Comparison of ENCODE assay signal across 8 cellular contexts in the genomic region with DNA sequence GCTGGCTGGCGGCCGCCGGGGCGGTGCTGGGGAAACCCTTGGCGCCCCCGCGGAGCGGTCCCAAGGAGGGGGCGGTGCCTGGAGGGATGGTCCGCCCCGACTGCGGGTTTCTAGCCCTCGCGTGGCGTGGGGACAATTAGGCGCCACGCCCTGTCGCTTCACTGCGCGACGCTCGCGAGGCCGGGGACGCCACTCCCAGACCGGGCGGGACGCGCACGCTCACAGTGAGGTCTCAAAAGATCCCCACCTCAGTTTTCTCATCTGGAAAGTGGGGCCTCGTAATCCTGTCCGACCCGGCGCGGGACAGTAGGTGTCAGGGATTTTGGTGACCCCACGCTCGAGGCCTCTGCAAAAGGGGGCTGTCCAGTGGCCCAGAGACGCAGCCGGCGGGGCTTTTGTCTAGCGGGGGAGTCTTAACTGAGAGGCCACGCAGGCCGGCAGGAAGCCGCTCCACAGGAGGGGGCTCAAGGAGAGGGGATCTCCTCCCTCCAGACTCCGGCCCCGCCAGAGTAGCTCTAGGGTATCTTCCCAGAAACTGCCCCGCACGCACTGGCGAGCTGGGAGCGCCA. TPM values are rescaled to one million over a fixed set of nuclear protein-coding genes. Genes with fewer than 3 reads are reported as not detected.
DNase-seq lines count a peak whose midpoint lies in the region; ATAC-seq and TF ChIP-seq lines count a peak whose summit lies in the region.

No MANE protein-coding gene starts in this region.

- WGBS in hepatocyte (ENCODE audit: low lambda C conversion rate, missing lambda C conversion rate), result under 1% methylated on average over 33 of the region's 50 CpGs

- H3K9me2 ChIP-seq in DOHH2 (replicated peaks; ENCODE audit: control insufficient read depth, low read length) (no peaks in the 10 kb centered on the region), hepatocyte (replicated peaks; ENCODE audit: insufficient read depth) (no peaks in the 10 kb centered on the region)

- H3K27ac ChIP-seq in DOHH2 (ENCODE audit: low read depth, low read length) (peak overlapping the region; percentile 79), hepatocyte (peak overlapping the region; percentile 99)

- ATAC-seq in GM21576 (IDR thresholded peaks at IDR 0.05; ENCODE audit: unreplicated experiment), result peak; percentile 42
- ATAC-seq in sciatic nerve, result peak; percentile 90

- H3K4me3 ChIP-seq in DOHH2 (ENCODE audit: low read length) (peak overlapping the region; percentile 98), hepatocyte (peak overlapping the region; percentile 92)

- H3K4me3 Mint-ChIP-seq in T-helper 1 cell treated with Interleukin-12 subunit alpha and Interleukin-12 subunit beta and Interleukin-4 antibody, amounts not matched to agents 30 μg/mL and 1 μg/mL, for 36 hours, result peak overlapping the region; percentile 96

- H4K20me1 ChIP-seq in DOHH2 (ENCODE audit: control insufficient read depth, insufficient read depth, low read depth, low read length) (peaks cover 26% of the 10 kb centered on the region), hepatocyte (ENCODE audit: insufficient read depth, poor library complexity, severe bottlenecking) (peaks cover 34% of the 10 kb centered on the region)

- peak overlapping the region; percentile 96 for H3K4me2 ChIP-seq in DOHH2 (ENCODE audit: low read length)
- peak overlapping the region; percentile 99 for H3K4me2 ChIP-seq in hepatocyte

- peak overlapping the region; percentile 95 for H3K27ac Mint-ChIP-seq in T-helper 1 cell treated with Interleukin-12 subunit alpha and Interleukin-12 subunit beta and Interleukin-4 antibody, amounts not matched to agents 30 μg/mL and 1 μg/mL, for 36 hours

- H2AFZ ChIP-seq in hepatocyte, result peak overlapping the region; percentile 83

- no peak for TF ChIP-seq CTCF in DOHH2 (IDR thresholded peaks at IDR 0.05; ENCODE audit: low read depth, low read length, poor library complexity, severe bottlenecking)
- TF ChIP-seq CTCF in hepatocyte (IDR thresholded peaks at IDR 0.05; ENCODE audit: poor library complexity), result no peak

- H3K79me2 ChIP-seq in DOHH2 (ENCODE audit: control insufficient read depth, low read length), result peaks cover 48% of the 10 kb centered on the region
- peaks cover 41% of the 10 kb centered on the region for H3K79me2 ChIP-seq in hepatocyte

- H3K27me3 Mint-ChIP-seq in T-helper 1 cell treated with Interleukin-12 subunit alpha and Interleukin-12 subunit beta and Interleukin-4 antibody, amounts not matched to agents 30 μg/mL and 1 μg/mL, for 36 hours (ENCODE audit: low read depth), result no peaks in the 10 kb centered on the region

- H3K27me3 ChIP-seq in DOHH2 (ENCODE audit: control insufficient read depth, low read length) (0 out of 2 replicates have a peak, but pooled peaks cover 7% of the 10 kb centered on the region), hepatocyte (no peaks in the 10 kb centered on the region)

- H3K36me3 Mint-ChIP-seq in T-helper 1 cell treated with Interleukin-12 subunit alpha and Interleukin-12 subunit beta and Interleukin-4 antibody, amounts not matched to agents 30 μg/mL and 1 μg/mL, for 36 hours (ENCODE audit: low read depth), result peaks cover 12% of the 10 kb centered on the region

- no peaks in the 10 kb centered on the region for H3K9me3 Mint-ChIP-seq in T-helper 1 cell treated with Interleukin-12 subunit alpha and Interleukin-12 subunit beta and Interleukin-4 antibody, amounts not matched to agents 30 μg/mL and 1 μg/mL, for 36 hours

- H3K9me3 ChIP-seq in DOHH2 (ENCODE audit: control insufficient read depth, insufficient read depth, low read length), result no peaks in the 10 kb centered on the region
- H3K9me3 ChIP-seq in hepatocyte (ENCODE audit: low read depth), result no peaks in the 10 kb centered on the region

- H3K36me3 ChIP-seq in DOHH2 (ENCODE audit: control insufficient read depth, low read length) (peaks cover 39% of the 10 kb centered on the region), hepatocyte (replicated peaks; ENCODE audit: insufficient read depth, low read depth) (no peaks in the 10 kb centered on the region)

- H3K4me1 ChIP-seq in DOHH2 (ENCODE audit: control insufficient read depth, low read length) (peaks cover 24% of the 10 kb centered on the region), hepatocyte (ENCODE audit: insufficient read depth) (peaks cover 14% of the 10 kb centered on the region)

- in situ Hi-C loops in KBM-7 (cut with MboI; ENCODE audit: low pct_unique_long_range_greater_than_20kb, low sequenced_read_pairs), result no loop called here

- intact Hi-C loops in sciatic nerve (cut with DNase I), result loop anchor here (5.0 kb wide), 2 partner anchors 73 to 243 kb away; a partner anchor contains a TSS

- DNase-seq in KBM-7, result peak; percentile 79
- DNase-seq in amygdala (lab: John Stamatoyannopoulos, UW), result peak in 46 of 56 donors; percentile 8 to 86 (median 68)
- peak; percentile 93 for DNase-seq in hepatocyte (ENCODE audit: low spot score)
- DNase-seq in sciatic nerve (ENCODE audit: low spot score), result peak; percentile 91
- no peak for DNase-seq in DMS153 (lab: John Stamatoyannopoulos, UW)

- H3F3A ChIP-seq in DOHH2 (ENCODE audit: control insufficient read depth, insufficient read depth), result peaks cover 10% of the 10 kb centered on the region

- peaks cover 27% of the 10 kb centered on the region for H3K4me1 Mint-ChIP-seq in T-helper 1 cell treated with Interleukin-12 subunit alpha and Interleukin-12 subunit beta and Interleukin-4 antibody, amounts not matched to agents 30 μg/mL and 1 μg/mL, for 36 hours (ENCODE audit: low read depth)

RNA-seq across cellular contexts. Expression of a gene that starts 0.8 kb away (rescaled TPM):
- total RNA-seq in hepatocyte (71.3 and 94.6 TPM in 2 replicates), sciatic nerve (81.7 TPM)
- 69.0 and 91.7 TPM in 2 replicates for polyA plus RNA-seq in hepatocyte
